9 cellular contexts compared by ENCODE assay signal in the genomic region with DNA sequence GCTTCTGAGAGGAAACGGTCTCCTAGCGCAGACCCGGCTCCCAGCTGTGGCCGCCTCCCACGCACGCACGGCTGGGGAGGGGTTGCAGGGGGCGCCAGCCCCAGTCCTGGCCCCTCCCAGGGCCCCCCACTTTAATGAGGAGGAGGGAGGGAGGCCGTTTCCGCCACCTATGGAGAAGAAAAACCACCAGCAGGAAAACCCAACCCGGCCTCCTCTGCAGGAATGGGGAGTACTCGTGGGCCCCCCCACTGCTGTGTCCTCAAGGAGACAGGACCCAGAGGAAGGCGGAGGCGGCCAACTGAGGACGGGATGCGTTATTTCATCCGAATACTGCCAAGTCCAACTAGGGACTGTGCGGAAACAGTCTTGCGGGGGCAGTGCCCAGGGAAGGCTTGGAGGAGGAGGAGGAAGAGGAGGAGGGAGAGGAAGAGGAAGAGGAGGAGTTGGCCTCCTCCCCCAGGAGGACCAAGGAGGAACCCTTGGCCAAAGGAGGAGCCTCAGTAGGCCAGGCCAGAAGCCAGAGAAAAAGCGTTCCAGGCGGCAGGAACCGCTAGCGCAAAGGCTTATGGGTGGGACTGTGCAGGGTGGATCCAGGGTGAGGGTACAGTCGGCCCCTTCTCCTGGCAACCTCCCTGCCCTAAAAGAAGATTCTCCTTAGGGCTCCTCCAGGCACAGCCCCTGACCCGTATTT. TPM values are rescaled to one million over a fixed set of nuclear protein-coding genes. Genes with fewer than 3 reads are reported as not detected.
DNase-seq lines count a peak whose midpoint lies in the region; ATAC-seq and TF ChIP-seq lines count a peak whose summit lies in the region.
"Had no signal": no experiment of that assay in that cellular context is flagged by ENCODE, and none has a peak within 500 bp of the region (broad histone marks: within the 10 kb centered on the region; RNA-seq: fewer than 3 reads in every experiment).

No MANE protein-coding gene starts in this region.

- H3K4me1 Mint-ChIP-seq in CD4-positive, alpha-beta memory T cell, result peaks cover 39 to 61% (median 48%) of the 10 kb centered on the region in 4 donors

- DNase-seq in CD4-positive, alpha-beta memory T cell, result no peak
- peak; percentile 40 for DNase-seq in NCI-H2081 treated with DMSO at 0.1 percent for 48 hours (lab: John Stamatoyannopoulos, UW)
- peak; percentile 75 for DNase-seq in astrocyte of the spinal cord (ENCODE audit: low read depth, low spot score)
- DNase-seq in right lobe of liver, result peak; percentile 60 to 75 (median 72)
- DNase-seq in thyroid gland, result no peak
- DNase-seq in stimulated activated naive CD4-positive, alpha-beta T cell treated with Interleukin-2 at 50 U/mL for 16 hours (lab: John Stamatoyannopoulos, UW), result no peak
- no peak for DNase-seq in NCI-H526 treated with DMSO at 0.1 percent for 48 hours (lab: John Stamatoyannopoulos, UW)

- H3K4me1 ChIP-seq in CD4-positive, alpha-beta memory T cell (ENCODE audit: insufficient read depth, low read length), result peaks cover 52% of the 10 kb centered on the region
- H3K4me1 ChIP-seq in right lobe of liver, result peaks cover 0 to 41% (median 16%) of the 10 kb centered on the region in 4 donors
- H3K4me1 ChIP-seq in thyroid gland, result peaks cover 36 to 45% of the 10 kb centered on the region in 2 donors

- no peak overlapping the region for H3K4me3 ChIP-seq in CD4-positive, alpha-beta memory T cell (ENCODE audit: low read length in 2 of 2)
- no peak overlapping the region for H3K4me3 ChIP-seq in astrocyte of the spinal cord (ENCODE audit: low read depth, low read length)
- H3K4me3 ChIP-seq in right lobe of liver, result peak overlapping the region in 2 of 3 donors; percentile 4 to 11
- no peak overlapping the region for H3K4me3 ChIP-seq in thyroid gland (replicated peaks in 1 of 3)

- intact Hi-C loops in CD4-positive, alpha-beta memory T cell (cut with micrococcal nuclease), result loop anchor here (5.0 to 10.0 kb wide), 3 partner anchors 88 to 411 kb away; a partner anchor contains a TSS
- intact Hi-C loops in right lobe of liver (cut with DNase I) (loop anchor here in 1 of 2 donors (10.0 kb wide), 1 partner anchor 141 kb away; a partner anchor contains a TSS), thyroid gland (cut with DNase I) (loop anchor here (10.0 kb wide), 2 partner anchors 161 to 211 kb away; a partner anchor contains a TSS)

- CTCF ChIA-PET in CD4-positive, alpha-beta memory T cell (lab: Charles Lee; ENCODE audit: partially characterized antibody), result interaction anchor here (1.2 to 6.9 kb wide), 6 partner anchors 26 to 223 kb away, joined by 4 to 92 read pairs (median 6); a partner anchor contains a TSS

- peaks cover 0 to 7% of the 10 kb centered on the region in 2 donors for H3K36me3 Mint-ChIP-seq in CD4-positive, alpha-beta memory T cell

- H3K9me3 Mint-ChIP-seq in CD4-positive, alpha-beta memory T cell, result peaks cover 0 to 5% (median 0%) of the 10 kb centered on the region in 8 donors

- WGBS in right lobe of liver (ENCODE audit: insufficient coverage, low coverage, low lambda C conversion rate, missing lambda C conversion rate), result 33% methylated on average over 17 of the region's 25 CpGs
- 42 to 50% methylated on average over 24 to 25 of the region's 25 CpGs for WGBS in thyroid gland, 2 donors

- POLR2A ChIA-PET in CD4-positive, alpha-beta memory T cell (lab: Charles Lee; ENCODE audit: partially characterized antibody), result interaction anchor here (1.1 to 13.3 kb wide), 7 partner anchors 8 to 174 kb away, joined by 3 to 238 read pairs (median 16); a partner anchor contains a TSS

- H3K27ac Mint-ChIP-seq in CD4-positive, alpha-beta memory T cell, result peak overlapping the region in 6 of 7 donors; percentile 72 to 93 (median 90)

- no peaks in the 10 kb centered on the region for H3K9me3 ChIP-seq in CD4-positive, alpha-beta memory T cell (ENCODE audit: control insufficient read depth in 1 of 2, low read length in 2 of 2)
- H3K9me3 ChIP-seq in right lobe of liver, result no peaks in the 10 kb centered on the region
- no peaks in the 10 kb centered on the region for H3K9me3 ChIP-seq in thyroid gland

- no peaks in the 10 kb centered on the region for H3K36me3 ChIP-seq in CD4-positive, alpha-beta memory T cell (ENCODE audit: insufficient read depth, low read length)
- no peaks in the 10 kb centered on the region for H3K36me3 ChIP-seq in right lobe of liver
- no peaks in the 10 kb centered on the region for H3K36me3 ChIP-seq in thyroid gland

- no peak for TF ChIP-seq CTCF in astrocyte of the spinal cord (IDR thresholded peaks at IDR 0.05; ENCODE audit: low read depth, low read length)
- no peak for TF ChIP-seq CTCF in right lobe of liver (IDR thresholded peaks at IDR 0.05)
- TF ChIP-seq CTCF in thyroid gland (IDR thresholded peaks at IDR 0.05), result no peak

- peaks cover 3 to 5% of the 10 kb centered on the region in 2 donors for H3K27me3 Mint-ChIP-seq in CD4-positive, alpha-beta memory T cell

- H3K27me3 ChIP-seq in CD4-positive, alpha-beta memory T cell (ENCODE audit: insufficient read depth, low read length), result no peaks in the 10 kb centered on the region
- H3K27me3 ChIP-seq in right lobe of liver (peaks cover 0 to 5% of the 10 kb centered on the region in 2 donors), thyroid gland (no peaks in the 10 kb centered on the region)

- TF ChIP-seq POLR2A in right lobe of liver (IDR thresholded peaks at IDR 0.05) (peak; percentile 17), thyroid gland (IDR thresholded peaks at IDR 0.05) (peak in 1 of 2 donors; percentile 29)

- peak; percentile 3 to 24 (median 8) for ATAC-seq in right lobe of liver
- no peak for ATAC-seq in GM21717 (IDR thresholded peaks at IDR 0.05; ENCODE audit: unreplicated experiment)

- H3K27ac ChIP-seq in CD4-positive, alpha-beta memory T cell (ENCODE audit: low read depth, low read length), result peak overlapping the region; percentile 9
- H3K27ac ChIP-seq in right lobe of liver (peak overlapping the region; percentile 23 to 84 (median 77)), thyroid gland (peak overlapping the region; percentile 62 to 90 (median 90))

- in situ Hi-C loops in astrocyte of the spinal cord (cut with HindIII; ENCODE audit: low sequenced_read_pairs), result no loop called here

- peak overlapping the region in 7 of 8 donors; percentile 9 to 78 (median 63) for H3K4me3 Mint-ChIP-seq in CD4-positive, alpha-beta memory T cell

RNA-seq across cellular contexts. Expression of a gene that starts 3.9 kb away (rescaled TPM):
- 10 to 100 TPM; 71.3 to 73.4 TPM for total RNA-seq in CD4-positive, alpha-beta memory T cell
- polyA plus RNA-seq in CD4-positive, alpha-beta memory T cell, result 100 to 1,000 TPM in 1 of 2 donors, 10 to 100 TPM in 1; 81.5 to 108 TPM
- 10 to 100 TPM; 12.8 to 23.9 (median 15.9) TPM for total RNA-seq in right lobe of liver
- 10 to 100 TPM; 40.5 to 75.6 (median 56.1) TPM for total RNA-seq in thyroid gland

RNA-seq across cellular contexts. Expression of a gene that starts 17.9 kb away (rescaled TPM):
- total RNA-seq in CD4-positive, alpha-beta memory T cell, result under 1 TPM; 0.73 to 0.91 TPM
- polyA plus RNA-seq in CD4-positive, alpha-beta memory T cell, result under 1 TPM in 1 of 2 donors, not detected in 1; 0.07 TPM
- total RNA-seq in right lobe of liver (10 to 100 TPM in 1 of 6 experiments, 1 to 10 TPM in 5; 1.9 to 12.6 (median 3.2) TPM), thyroid gland (1 to 10 TPM; 1.1 to 7.1 (median 2.2) TPM)
- total RNA-seq: lung microvascular endothelial cell had no signal

RNA-seq across cellular contexts. Expression of a gene that starts 22.6 kb away (rescaled TPM):
- total RNA-seq in CD4-positive, alpha-beta memory T cell, result 10 to 100 TPM; 37.1 to 43.2 TPM
- 10 to 100 TPM; 27.5 to 36.3 TPM for polyA plus RNA-seq in CD4-positive, alpha-beta memory T cell
- 1 to 10 TPM; 6.5 to 8.3 (median 7.8) TPM for total RNA-seq in right lobe of liver
- total RNA-seq in thyroid gland, result 10 to 100 TPM; 12.7 to 24.2 (median 22.9) TPM

RNA-seq across cellular contexts. Expression of a gene that starts 29.4 kb away (rescaled TPM):
- total RNA-seq in CD4-positive, alpha-beta memory T cell, result 1 to 10 TPM; 1.2 TPM
- polyA plus RNA-seq in CD4-positive, alpha-beta memory T cell, result not detected
- total RNA-seq in right lobe of liver (100 to 1,000 TPM in 2 of 6 experiments, 10 to 100 TPM in 2, 1 to 10 TPM in 1, under 1 TPM in 1; 0.88 to 160 (median 57.5) TPM), thyroid gland (1 to 10 TPM in 3 of 4 donors, not detected in 1; 3.7 to 9.9 (median 5.1) TPM)

Comparison
In these comparisons a context has a peak if more than half of its experiments do, and no peak if none do; other contexts are left out.
1. DNase-seq: peak in NCI-H2081 treated with DMSO at 0.1 percent for 48 hours (single experiment), astrocyte of the spinal cord (single experiment) and right lobe of liver (3 of 3); none in CD4-positive, alpha-beta memory T cell (0 of 5), thyroid gland (0 of 2), stimulated activated naive CD4-positive, alpha-beta T cell treated with Interleukin-2 at 50 U/mL for 16 hours (single experiment) and NCI-H526 treated with DMSO at 0.1 percent for 48 hours (single experiment).
2. H3K27ac ChIP-seq: peak in every context shown above with its lines; median percentile 90 in thyroid gland; 77 in right lobe of liver; 9 in CD4-positive, alpha-beta memory T cell.
3. H3K4me3 ChIP-seq: peak in right lobe of liver (2 of 3); none in CD4-positive, alpha-beta memory T cell (0 of 2), astrocyte of the spinal cord (single experiment) and thyroid gland (0 of 3).